In genomic region chr19:52187407-52187806, GRCh38 we compare ENCODE assay signal across 17 cellular contexts. TPM values are rescaled to one million over a fixed set of nuclear protein-coding genes. Genes with fewer than 3 reads are reported as not detected.
A peak's percentile ranks its signal among the peaks of the same experiment; 100 is the strongest.
DNase-seq lines count a peak whose midpoint lies in the region; ATAC-seq and TF ChIP-seq lines count a peak whose summit lies in the region.
"Had no signal": no experiment of that assay in that cellular context is flagged by ENCODE, and none has a peak within 500 bp of the region (broad histone marks: within the 10 kb centered on the region; RNA-seq: fewer than 3 reads in every experiment).

No MANE protein-coding gene starts in this region.

- no peak for DNase-seq in activated T-cell treated with anti-CD3 and anti-CD28 coated beads, Interleukin-2, amount 50 U/mL, for 72 hours
- DNase-seq in activated T-cell treated with anti-CD3 and anti-CD28 coated beads, Interleukin-2, amount 50 U/mL, for 48 hours, result no peak
- DNase-seq in immature natural killer cell, result no peak
- no peak for DNase-seq in GM10248 (ENCODE audit: extremely low spot score)
- no peak for DNase-seq in NCI-H1694 treated with DMSO at 0.1 percent for 48 hours (lab: John Stamatoyannopoulos, UW)
- DNase-seq: Caco-2; CD8-positive, alpha-beta T cell; KBM-7; NCI-H1694; NCI-H2081; NCI-H2227 treated with DMSO at 0.1 percent for 48 hours; NCI-H526 treated with DMSO at 0.1 percent for 48 hours; RPMI8226; SHP77 had no signal

- no peaks in the 10 kb centered on the region for H3K27me3 Mint-ChIP-seq in activated T-cell treated with anti-CD3 and anti-CD28 coated beads, Interleukin-2, amount 50 U/mL, for 72 hours (ENCODE audit: low read depth)
- peaks cover 6 to 16% (median 10%) of the 10 kb centered on the region in 3 donors for H3K27me3 Mint-ChIP-seq in immature natural killer cell (ENCODE audit: low read depth in 3 of 3)

- peaks cover 21% of the 10 kb centered on the region for H3K4me1 Mint-ChIP-seq in activated T-cell treated with anti-CD3 and anti-CD28 coated beads, Interleukin-2, amount 50 U/mL, for 72 hours (ENCODE audit: low read depth)
- peaks cover 30 to 33% of the 10 kb centered on the region in 2 donors for H3K4me1 Mint-ChIP-seq in immature natural killer cell

- H3K27ac Mint-ChIP-seq in activated T-cell treated with anti-CD3 and anti-CD28 coated beads, Interleukin-2, amount 50 U/mL, for 72 hours, result peak overlapping the region; percentile 56
- peak overlapping the region in 5 of 6 donors; percentile 14 to 78 (median 57) for H3K27ac Mint-ChIP-seq in immature natural killer cell
- H3K27ac Mint-ChIP-seq: CD8-positive, alpha-beta T cell had no signal

- peaks cover 0 to 8% of the 10 kb centered on the region in 2 donors for H3K36me3 Mint-ChIP-seq in activated T-cell treated with anti-CD3 and anti-CD28 coated beads, Interleukin-2, amount 50 U/mL, for 72 hours (ENCODE audit: insufficient read depth in 2 of 2)
- H3K36me3 Mint-ChIP-seq in immature natural killer cell, result no peaks in the 10 kb centered on the region

- H3K4me3 Mint-ChIP-seq in activated T-cell treated with anti-CD3 and anti-CD28 coated beads, Interleukin-2, amount 50 U/mL, for 72 hours, result no peak overlapping the region
- H3K4me3 Mint-ChIP-seq in immature natural killer cell, result no peak overlapping the region
- H3K4me3 Mint-ChIP-seq: CD8-positive, alpha-beta T cell had no signal

- H3K9me3 Mint-ChIP-seq in activated T-cell treated with anti-CD3 and anti-CD28 coated beads, Interleukin-2, amount 50 U/mL, for 72 hours, result no peaks in the 10 kb centered on the region
- peaks cover 0 to 1% (median 0%) of the 10 kb centered on the region in 6 donors for H3K9me3 Mint-ChIP-seq in immature natural killer cell
- H3K9me3 Mint-ChIP-seq: CD8-positive, alpha-beta T cell had no signal

- no peak for TF ChIP-seq CTCF in VCaP (conservative IDR thresholded peaks at IDR 0.05)
- TF ChIP-seq CTCF in GM10248 (IDR thresholded peaks at IDR 0.05; ENCODE audit: control extremely low read depth, extremely low read depth, low read depth, missing control alignments), result no peak

- no peak for ATAC-seq in activated T-cell treated with anti-CD3 and anti-CD28 coated beads, Interleukin-2, amount 50 U/mL, for 72 hours (replicated peaks in 1 of 2)
- no peak for ATAC-seq in GM18861 (IDR thresholded peaks at IDR 0.05; ENCODE audit: unreplicated experiment)
- ATAC-seq: CD8-positive, alpha-beta T cell had no signal

- POLR2A ChIA-PET in GM10248 (lab: Yijun Ruan, JAX), result no interaction called here

- CTCF ChIA-PET in GM10248 (lab: Yijun Ruan, JAX), result interaction anchor here (1.1 to 2.8 kb wide), 2 partner anchors 11 to 50 kb away, joined by 3 to 11 read pairs; no protein-coding TSS in a partner anchor

- H3K27ac ChIP-seq in VCaP, result peak overlapping the region; percentile 99
- H3K27ac ChIP-seq: 22Rv1 had no signal

RNA-seq across cellular contexts. Expression of gene PPP2R1A, which starts 2.4 kb away (rescaled TPM):
- total RNA-seq in activated T-cell treated with anti-CD3 and anti-CD28 coated beads, Interleukin-2, amount 50 U/mL, for 72 hours, result 100 to 1,000 TPM; 160 to 181 TPM
- 100 to 1,000 TPM; 219 to 249 (median 243) TPM for polyA plus RNA-seq in immature natural killer cell

RNA-seq across cellular contexts. Expression of gene ZNF836, which starts 16.0 kb away (rescaled TPM):
- 10 to 100 TPM; 15.3 to 18.2 TPM for total RNA-seq in activated T-cell treated with anti-CD3 and anti-CD28 coated beads, Interleukin-2, amount 50 U/mL, for 72 hours
- polyA plus RNA-seq in immature natural killer cell, result 10 to 100 TPM in 1 of 3 donors, 1 to 10 TPM in 2; 7.2 to 15.9 (median 7.7) TPM

RNA-seq across cellular contexts. Expression of gene ZNF616, which starts 47.7 kb away (rescaled TPM):
- total RNA-seq in activated T-cell treated with anti-CD3 and anti-CD28 coated beads, Interleukin-2, amount 50 U/mL, for 72 hours, result 10 to 100 TPM; 10.4 to 12.1 TPM
- polyA plus RNA-seq in immature natural killer cell, result 10 to 100 TPM in 1 of 3 donors, 1 to 10 TPM in 1, not detected in 1; 3.2 to 10.7 TPM
